1 cellular context compared by ENCODE assay signal in genomic region chr5:101658433-101658832, GRCh38.
TF ChIP-seq lines count a peak whose summit lies in the region.

No MANE protein-coding gene starts in this region.

TF ChIP-seq in H1, 55 proteins besides CTCF, POLR2A, EP300 and RAD21 (continued from another document):
- TF ChIP-seq POLR2AphosphoS5 (IDR thresholded peaks at IDR 0.05; ENCODE audit: low read depth, low read length) (no peak), CREB1 (IDR thresholded peaks at IDR 0.05) (no peak), MAX (IDR thresholded peaks at IDR 0.05) (no peak), ATF3 (IDR thresholded peaks at IDR 0.05; ENCODE audit: insufficient read depth, low read depth, low read length) (no peak), SIRT6 (IDR thresholded peaks at IDR 0.05; ENCODE audit: low read length) (no peak), TAF1 (IDR thresholded peaks at IDR 0.05; ENCODE audit: low read depth, low read length) (no peak), TEAD4 (IDR thresholded peaks at IDR 0.05; ENCODE audit: low read depth, low read length) (no peak), ATF2 (IDR thresholded peaks at IDR 0.05; ENCODE audit: low read length) (no peak), RNF2 (IDR thresholded peaks at IDR 0.05; ENCODE audit: borderline replicate concordance, low read depth, low read length, missing control alignments, poor library complexity, severe bottlenecking) (no peak)
